In genomic region chr5:37900692-37901091, GRCh38 we compare ENCODE assay signal across 11 cellular contexts.
DNase-seq lines count a peak whose midpoint lies in the region; ATAC-seq and TF ChIP-seq lines count a peak whose summit lies in the region.
"Had no signal": no experiment of that assay in that cellular context is flagged by ENCODE, and none has a peak within 500 bp of the region (broad histone marks: within the 10 kb centered on the region; RNA-seq: fewer than 3 reads in every experiment).

No MANE protein-coding gene starts in this region.

- TF ChIP-seq CTCF in GM12873 (IDR thresholded peaks at IDR 0.05; ENCODE audit: insufficient read depth, low read depth, low read length, missing control alignments) (peak; percentile 12), fibroblast of pulmonary artery (IDR thresholded peaks at IDR 0.05; ENCODE audit: low read length, missing control alignments) (peak; percentile 10), vagina (IDR thresholded peaks at IDR 0.05) (no peak)
- TF ChIP-seq CTCF in CD8-positive, alpha-beta T cell (IDR thresholded peaks at IDR 0.05): no peak

- CTCF ChIA-PET in CD8-positive, alpha-beta T cell (lab: Charles Lee): no interaction called here
- CTCF ChIA-PET in naive thymus-derived CD4-positive, alpha-beta T cell (lab: Charles Lee): no interaction called here

- peak; percentile 62 for ATAC-seq in sciatic nerve
- ATAC-seq in CD8-positive, alpha-beta T cell: no peak
- ATAC-seq in naive thymus-derived CD4-positive, alpha-beta T cell: no peak
- ATAC-seq: body of pancreas had no signal

- no peak overlapping the region for H3K27ac ChIP-seq in CD8-positive, alpha-beta T cell (ENCODE audit: low read depth, low read length)
- no peak overlapping the region for H3K27ac ChIP-seq in naive thymus-derived CD4-positive, alpha-beta T cell (ENCODE audit: low read depth, low read length)
- no peak overlapping the region for H3K27ac ChIP-seq in vagina
- H3K27ac ChIP-seq: body of pancreas had no signal

- peak; percentile 67 for DNase-seq in NCI-H69 (lab: John Stamatoyannopoulos, UW)
- DNase-seq in fibroblast of pulmonary artery (ENCODE audit: low read depth): peak; percentile 33
- no peak for DNase-seq in sciatic nerve (ENCODE audit: low spot score)
- no peak for DNase-seq in NCI-H1436 treated with DMSO at 0.1 percent for 48 hours (lab: John Stamatoyannopoulos, UW)
- DNase-seq in CD8-positive, alpha-beta T cell: no peak
- no peak for DNase-seq in naive thymus-derived CD4-positive, alpha-beta T cell
- no peak for DNase-seq in vagina (ENCODE audit: extremely low spot score in 2 of 2)
- DNase-seq: RPMI8226 had no signal

- H3K9me3 ChIP-seq in CD8-positive, alpha-beta T cell (ENCODE audit: low read length): no peaks in the 10 kb centered on the region
- no peaks in the 10 kb centered on the region for H3K9me3 ChIP-seq in naive thymus-derived CD4-positive, alpha-beta T cell (ENCODE audit: control insufficient read depth in 2 of 3, low read length in 3 of 3)
- no peaks in the 10 kb centered on the region for H3K9me3 ChIP-seq in vagina
- H3K9me3 ChIP-seq: body of pancreas had no signal

- no peaks in the 10 kb centered on the region for H3K36me3 Mint-ChIP-seq in CD8-positive, alpha-beta T cell
- peaks cover 0 to 4% (median 0%) of the 10 kb centered on the region in 5 donors for H3K36me3 Mint-ChIP-seq in naive thymus-derived CD4-positive, alpha-beta T cell

- H3K4me3 ChIP-seq in fibroblast of pulmonary artery (replicated peaks; ENCODE audit: low read depth, low read length) (no peak overlapping the region), vagina (no peak overlapping the region)
- H3K4me3 ChIP-seq in CD8-positive, alpha-beta T cell (ENCODE audit: low read depth, low read length): no peak overlapping the region
- no peak overlapping the region for H3K4me3 ChIP-seq in naive thymus-derived CD4-positive, alpha-beta T cell (ENCODE audit: low read length)
- H3K4me3 ChIP-seq: body of pancreas had no signal

- H3K36me3 ChIP-seq in CD8-positive, alpha-beta T cell (ENCODE audit: insufficient read depth, low read length): no peaks in the 10 kb centered on the region
- no peaks in the 10 kb centered on the region for H3K36me3 ChIP-seq in naive thymus-derived CD4-positive, alpha-beta T cell (ENCODE audit: control insufficient read depth in 2 of 3, insufficient read depth in 3 of 3, low read length in 3 of 3)
- no peaks in the 10 kb centered on the region for H3K36me3 ChIP-seq in vagina

- no peak for TF ChIP-seq POLR2A in vagina (IDR thresholded peaks at IDR 0.05)

- no peaks in the 10 kb centered on the region for H3K27me3 ChIP-seq in CD8-positive, alpha-beta T cell (ENCODE audit: insufficient read depth, low read length)
- H3K27me3 ChIP-seq in naive thymus-derived CD4-positive, alpha-beta T cell (ENCODE audit: control insufficient read depth in 2 of 2, insufficient read depth in 2 of 2, low read length in 2 of 2): no peaks in the 10 kb centered on the region
- H3K27me3 ChIP-seq in vagina: no peaks in the 10 kb centered on the region
- H3K27me3 ChIP-seq: body of pancreas had no signal

- peaks cover 7% of the 10 kb centered on the region for H3K27me3 Mint-ChIP-seq in CD8-positive, alpha-beta T cell (ENCODE audit: low read depth)
- peaks cover 2 to 28% (median 10%) of the 10 kb centered on the region in 5 donors for H3K27me3 Mint-ChIP-seq in naive thymus-derived CD4-positive, alpha-beta T cell

- no peak overlapping the region for H3K27ac Mint-ChIP-seq in CD8-positive, alpha-beta T cell
- H3K27ac Mint-ChIP-seq in naive thymus-derived CD4-positive, alpha-beta T cell: no peak overlapping the region

- no peaks in the 10 kb centered on the region for H3K4me1 Mint-ChIP-seq in CD8-positive, alpha-beta T cell (ENCODE audit: low read depth)
- no peaks in the 10 kb centered on the region for H3K4me1 Mint-ChIP-seq in naive thymus-derived CD4-positive, alpha-beta T cell
- H3K4me1 Mint-ChIP-seq: neural crest cell had no signal

- H3K9me3 Mint-ChIP-seq in CD8-positive, alpha-beta T cell: peaks cover 1% of the 10 kb centered on the region
- H3K9me3 Mint-ChIP-seq in naive thymus-derived CD4-positive, alpha-beta T cell: peaks cover 0 to 13% (median 4%) of the 10 kb centered on the region in 11 donors

- intact Hi-C loops in sciatic nerve (cut with DNase I): no loop called here
- intact Hi-C loops in CD8-positive, alpha-beta T cell (cut with DNase I, micrococcal nuclease): no loop called here
- intact Hi-C loops in naive thymus-derived CD4-positive, alpha-beta T cell (cut with micrococcal nuclease): no loop called here
- intact Hi-C loops in vagina (cut with DNase I): no loop called here

- POLR2A ChIA-PET in CD8-positive, alpha-beta T cell (lab: Charles Lee): no interaction called here
- POLR2A ChIA-PET in naive thymus-derived CD4-positive, alpha-beta T cell (lab: Charles Lee): no interaction called here

- no peak overlapping the region for H3K4me3 Mint-ChIP-seq in CD8-positive, alpha-beta T cell
- H3K4me3 Mint-ChIP-seq in naive thymus-derived CD4-positive, alpha-beta T cell: no peak overlapping the region
- H3K4me3 Mint-ChIP-seq: neural crest cell had no signal

- H3K4me1 ChIP-seq in CD8-positive, alpha-beta T cell (ENCODE audit: insufficient read depth, low read length): no peaks in the 10 kb centered on the region
- no peaks in the 10 kb centered on the region for H3K4me1 ChIP-seq in naive thymus-derived CD4-positive, alpha-beta T cell (ENCODE audit: control insufficient read depth in 2 of 2, insufficient read depth in 2 of 2, low read length in 2 of 2)
- peaks cover 6% of the 10 kb centered on the region for H3K4me1 ChIP-seq in vagina
- H3K4me1 ChIP-seq: body of pancreas had no signal

Comparison
In these comparisons a context has a peak if more than half of its experiments do, and no peak if none do; other contexts are left out.
1. CTCF ChIP-seq: peak in GM12873 (single experiment) and fibroblast of pulmonary artery (single experiment); none in CD8-positive, alpha-beta T cell (single experiment) and vagina (0 of 3).
2. DNase-seq: peak in NCI-H69 (single experiment) and fibroblast of pulmonary artery (single experiment); none in sciatic nerve (single experiment), NCI-H1436 treated with DMSO at 0.1 percent for 48 hours (single experiment), CD8-positive, alpha-beta T cell (0 of 7), naive thymus-derived CD4-positive, alpha-beta T cell (0 of 9) and vagina (0 of 2).